Comparison of ENCODE assay signal across 1 cellular context in genomic region chr5:95664204-95664786, GRCh38.
TF ChIP-seq lines count a peak whose summit lies in the region.

No MANE protein-coding gene starts in this region.

TF ChIP-seq in K562, 482 proteins besides CTCF, POLR2A, EP300 and RAD21 (continued from another document and continues in another):
- no peak for TF ChIP-seq ZMIZ1 (IDR thresholded peaks at IDR 0.05; ENCODE audit: low read depth in 2 of 2, low read length in 2 of 2)
- no peak for TF ChIP-seq DPF2 (IDR thresholded peaks at IDR 0.05)
- TF ChIP-seq PURB (CRISPR knock-in tag; IDR thresholded peaks at IDR 0.05; ENCODE audit: low read depth), result no peak
- no peak for TF ChIP-seq NRF1 (conservative IDR thresholded peaks at IDR 0.05 in 1 of 2, IDR thresholded peaks at IDR 0.05 in 1 of 2)
- no peak for TF ChIP-seq ESRRA (IDR thresholded peaks at IDR 0.05; ENCODE audit: borderline replicate concordance, low read depth)
- no peak for TF ChIP-seq SIN3A (IDR thresholded peaks at IDR 0.05; ENCODE audit: borderline replicate concordance in 2 of 2, control insufficient read depth in 1 of 2, low read depth in 2 of 2, low read length in 2 of 2)
- no peak for TF ChIP-seq MCM3 (IDR thresholded peaks at IDR 0.05)
- TF ChIP-seq PML (IDR thresholded peaks at IDR 0.05; ENCODE audit: low read length), result no peak
- TF ChIP-seq ELF1 (tag; IDR thresholded peaks at IDR 0.05), result no peak
- TF ChIP-seq SUPT5H (IDR thresholded peaks at IDR 0.05), result 0 out of 2 replicates have a peak, but pooled peaks have one; percentile 8
- 0 out of 4 replicates have a peak, but pooled peaks of 1 of the 2 experiments have one; percentile 16 for TF ChIP-seq MAZ (CRISPR knock-in tag; conservative IDR thresholded peaks at IDR 0.05 in 1 of 2, IDR thresholded peaks at IDR 0.05 in 1 of 2)
- TF ChIP-seq TEAD4 (IDR thresholded peaks at IDR 0.05; ENCODE audit: low read length), result 0 out of 2 replicates have a peak, but pooled peaks have one; percentile 19
- no peak for TF ChIP-seq TEAD4 (CRISPR knock-in tag; IDR thresholded peaks at IDR 0.05; ENCODE audit: borderline replicate concordance)
- no peak for TF ChIP-seq PYGO2 (tag; IDR thresholded peaks at IDR 0.05)
- no peak for TF ChIP-seq ZNF77 (CRISPR knock-in tag; IDR thresholded peaks at IDR 0.05)
- TF ChIP-seq SNRNP70 (optimal IDR thresholded peaks at IDR 0.05; ENCODE audit: low read depth, low read length), result no peak
- TF ChIP-seq ZNF444 (CRISPR knock-in tag; IDR thresholded peaks at IDR 0.05), result no peak
- 0 out of 2 replicates have a peak, but pooled peaks have one; percentile 42 for TF ChIP-seq ZNF592 (IDR thresholded peaks at IDR 0.05)
- TF ChIP-seq TCFL5 (CRISPR knock-in tag; conservative IDR thresholded peaks at IDR 0.05), result no peak
- TF ChIP-seq SRF (CRISPR knock-in tag; IDR thresholded peaks at IDR 0.05), result no peak
- TF ChIP-seq TBL1XR1 (IDR thresholded peaks at IDR 0.05; ENCODE audit: low read length in 2 of 2), result no peak
- TF ChIP-seq ZBTB26 (CRISPR knock-in tag; IDR thresholded peaks at IDR 0.05), result no peak
- no peak for TF ChIP-seq GTF2F1 (IDR thresholded peaks at IDR 0.05; ENCODE audit: low read depth, low read length)
- no peak for TF ChIP-seq HMG20B (CRISPR knock-in tag; IDR thresholded peaks at IDR 0.05)
- no peak for TF ChIP-seq PHF21A (IDR thresholded peaks at IDR 0.05; ENCODE audit: borderline replicate concordance, low read depth)
- TF ChIP-seq HMBOX1 (IDR thresholded peaks at IDR 0.05), result 0 out of 2 replicates have a peak, but pooled peaks have one; percentile 29
- TF ChIP-seq BCL6 (CRISPR knock-in tag; IDR thresholded peaks at IDR 0.05), result no peak
- TF ChIP-seq PREB (CRISPR knock-in tag; IDR thresholded peaks at IDR 0.05), result no peak
- TF ChIP-seq RBFOX2 (IDR thresholded peaks at IDR 0.05; ENCODE audit: low read depth, low read length), result no peak
- peak; percentile 30; the same call in 1 of the 2 replicates for TF ChIP-seq TOE1 (IDR thresholded peaks at IDR 0.05; ENCODE audit: borderline replicate concordance)
- TF ChIP-seq TOE1 (CRISPR knock-in tag; IDR thresholded peaks at IDR 0.05; ENCODE audit: borderline replicate concordance, low read depth), result no peak
- no peak for TF ChIP-seq ZNF23 (CRISPR knock-in tag; IDR thresholded peaks at IDR 0.05)
- no peak for TF ChIP-seq MTF1 (CRISPR knock-in tag; IDR thresholded peaks at IDR 0.05; ENCODE audit: borderline replicate concordance)
- no peak for TF ChIP-seq NBN (IDR thresholded peaks at IDR 0.05; ENCODE audit: low read depth)
- 0 out of 2 replicates have a peak, but pooled peaks have one; percentile 17 for TF ChIP-seq NCOR1 (IDR thresholded peaks at IDR 0.05)
- TF ChIP-seq STAT6 (CRISPR knock-in tag; IDR thresholded peaks at IDR 0.05), result no peak
- TF ChIP-seq GMEB1 (CRISPR knock-in tag; IDR thresholded peaks at IDR 0.05), result no peak
- peak; percentile 94 for TF ChIP-seq ARID3A (IDR thresholded peaks at IDR 0.05; ENCODE audit: borderline replicate concordance, low read depth, low read length)
- no peak for TF ChIP-seq SP1 (CRISPR knock-in tag; IDR thresholded peaks at IDR 0.05)
- no peak for TF ChIP-seq RBM34 (IDR thresholded peaks at IDR 0.05; ENCODE audit: borderline replicate concordance, insufficient read depth, low read length)
- no peak for TF ChIP-seq PBX2 (CRISPR knock-in tag; IDR thresholded peaks at IDR 0.05; ENCODE audit: low read depth)
- TF ChIP-seq PBX2 (tag; conservative IDR thresholded peaks at IDR 0.05; ENCODE audit: low read depth), result no peak
- no peak for TF ChIP-seq ZBTB7A (IDR thresholded peaks at IDR 0.05; ENCODE audit: borderline replicate concordance, control insufficient read depth, low read depth, low read length)
- no peak for TF ChIP-seq STAT5B (CRISPR knock-in tag; IDR thresholded peaks at IDR 0.05)
